ENCODE assay signal across 17 cellular contexts in genomic region chrX:31209005-31209612, GRCh38.
DNase-seq lines count a peak whose midpoint lies in the region; ATAC-seq, FAIRE-seq and TF ChIP-seq lines count a peak whose summit lies in the region.
"Had no signal": no experiment of that assay in that cellular context is flagged by ENCODE, and none has a peak within 500 bp of the region (broad histone marks: within the 10 kb centered on the region; RNA-seq: fewer than 3 reads in every experiment).

No MANE protein-coding gene starts in this region.

- H3K4me1 Mint-ChIP-seq in WTC11, result peaks cover 26% of the 10 kb centered on the region
- H3K4me1 Mint-ChIP-seq in activated CD4-positive, alpha-beta memory T cell treated with anti-CD3 and anti-CD28 coated beads, Interleukin-2, amount 10 ng/mL, durations not matched to agents 7 days and 5 days, result no peaks in the 10 kb centered on the region
- H3K4me1 Mint-ChIP-seq in immature natural killer cell, result no peaks in the 10 kb centered on the region
- H3K4me1 Mint-ChIP-seq: activated naive CD4-positive, alpha-beta T cell treated with anti-CD3 and anti-CD28 coated beads, Interleukin-2, amount 10 ng/mL, durations not matched to agents 7 days and 5 days; memory B cell had no signal

- TF ChIP-seq CTCF in A673 (conservative IDR thresholded peaks at IDR 0.05; ENCODE audit: low read depth, low read length) (no peak), WTC11 (IDR thresholded peaks at IDR 0.05) (no peak), keratinocyte (optimal IDR thresholded peaks at IDR 0.05 in 1 of 3, IDR thresholded peaks at IDR 0.05 in 1 of 3, conservative IDR thresholded peaks at IDR 0.05 in 1 of 3; ENCODE audit: extremely low read depth in 1 of 3, insufficient read depth in 2 of 3, low read length in 3 of 3) (no peak)

- H3K36me3 ChIP-seq in A673 (ENCODE audit: insufficient read depth, low read length, poor library complexity, severe bottlenecking) (no peaks in the 10 kb centered on the region), keratinocyte (ENCODE audit: control insufficient read depth in 2 of 2, extremely low read depth in 1 of 2, insufficient read depth in 2 of 2, low read length in 2 of 2) (no peaks in the 10 kb centered on the region)
- H3K36me3 ChIP-seq: transverse colon had no signal

- H3K4me2 ChIP-seq in keratinocyte (ENCODE audit: control insufficient read depth, extremely low read depth, insufficient read depth, low read depth, low read length), result peak overlapping the region; percentile 24

- H3K27ac Mint-ChIP-seq in WTC11, result 0 out of 2 replicates have a peak overlapping the region, but pooled peaks have one; percentile 41
- no peak overlapping the region for H3K27ac Mint-ChIP-seq in activated CD4-positive, alpha-beta memory T cell treated with anti-CD3 and anti-CD28 coated beads, Interleukin-2, amount 10 ng/mL, durations not matched to agents 7 days and 5 days
- no peak overlapping the region for H3K27ac Mint-ChIP-seq in immature natural killer cell
- H3K27ac Mint-ChIP-seq: activated naive CD4-positive, alpha-beta T cell treated with anti-CD3 and anti-CD28 coated beads, Interleukin-2, amount 10 ng/mL, durations not matched to agents 7 days and 5 days; memory B cell had no signal

- no peaks in the 10 kb centered on the region for H3K9me1 ChIP-seq in keratinocyte (ENCODE audit: control insufficient read depth, extremely low read depth, insufficient read depth, low read length)

- H3K9ac ChIP-seq in keratinocyte (ENCODE audit: control insufficient read depth, extremely low read depth, insufficient read depth, low read length), result no peak overlapping the region

- no peak for FAIRE-seq in keratinocyte (lab: Jason Lieb, UNC)
- FAIRE-seq: frontal cortex had no signal

- H3K27me3 Mint-ChIP-seq in WTC11 (ENCODE audit: low read depth), result no peaks in the 10 kb centered on the region
- no peaks in the 10 kb centered on the region for H3K27me3 Mint-ChIP-seq in activated CD4-positive, alpha-beta memory T cell treated with anti-CD3 and anti-CD28 coated beads, Interleukin-2, amount 10 ng/mL, durations not matched to agents 7 days and 5 days
- peaks cover 1 to 2% (median 1%) of the 10 kb centered on the region in 3 donors for H3K27me3 Mint-ChIP-seq in immature natural killer cell (ENCODE audit: low read depth in 3 of 3)
- H3K27me3 Mint-ChIP-seq: activated naive CD4-positive, alpha-beta T cell treated with anti-CD3 and anti-CD28 coated beads, Interleukin-2, amount 10 ng/mL, durations not matched to agents 7 days and 5 days; memory B cell had no signal

- H3K27ac ChIP-seq in A673 (ENCODE audit: low read depth, low read length, poor library complexity, severe bottlenecking) (no peak overlapping the region), keratinocyte (ENCODE audit: control insufficient read depth, insufficient read depth, low read length) (no peak overlapping the region)
- H3K27ac ChIP-seq: sigmoid colon, transverse colon had no signal

- CTCF ChIA-PET in A673 (lab: Charles Lee) (no interaction called here), WTC11 (lab: Charles Lee) (interaction anchor here (1.4 kb wide), 1 partner anchor 169 kb away, joined by 3 read pairs; no protein-coding TSS in a partner anchor)
- CTCF ChIA-PET in activated CD4-positive, alpha-beta memory T cell treated with anti-CD3 and anti-CD28 coated beads, Interleukin-2, amount 10 ng/mL, durations not matched to agents 7 days and 5 days (lab: Charles Lee), result no interaction called here

- BruUV-seq in A673 (replicated peaks; lab: Mats Ljungman, UMichigan), result no TSS peak

- H3K4me3 Mint-ChIP-seq in WTC11 (no peak overlapping the region), immature natural killer cell (no peak overlapping the region)
- no peak overlapping the region for H3K4me3 Mint-ChIP-seq in activated CD4-positive, alpha-beta memory T cell treated with anti-CD3 and anti-CD28 coated beads, Interleukin-2, amount 10 ng/mL, durations not matched to agents 7 days and 5 days
- H3K4me3 Mint-ChIP-seq: activated naive CD4-positive, alpha-beta T cell treated with anti-CD3 and anti-CD28 coated beads, Interleukin-2, amount 10 ng/mL, durations not matched to agents 7 days and 5 days; memory B cell had no signal

- DNase-seq in A673 (ENCODE audit: low spot score) (peak; percentile 33), HCEC 1CT (peak; percentile 36), WTC11 (ENCODE audit: low spot score) (no peak), keratinocyte (ENCODE audit: low read depth, low spot score) (no peak), occipital lobe (lab: John Stamatoyannopoulos, UW) (no peak), immature natural killer cell (no peak)
- no peak for DNase-seq in activated CD4-positive, alpha-beta memory T cell treated with anti-CD3 and anti-CD28 coated beads, Interleukin-2, amount 10 ng/mL, durations not matched to agents 7 days and 5 days
- DNase-seq: activated CD8-positive, alpha-beta memory T cell treated with anti-CD3 and anti-CD28 coated beads, Interleukin-2, amount 50 U/mL, for 48 hours; activated naive CD4-positive, alpha-beta T cell treated with anti-CD3 and anti-CD28 coated beads, Interleukin-2, amount 10 ng/mL, durations not matched to agents 7 days and 5 days; GOT3; NCI-H1092; PC-3; sigmoid colon; transverse colon had no signal

- H3K4me3 ChIP-seq in A673 (ENCODE audit: low read depth, low read length, poor library complexity, severe bottlenecking) (no peak overlapping the region), keratinocyte (ENCODE audit: control insufficient read depth in 2 of 3, extremely low read depth in 1 of 3, insufficient read depth in 2 of 3, low read depth in 1 of 3, low read length in 3 of 3) (no peak overlapping the region)
- H3K4me3 ChIP-seq: sigmoid colon, transverse colon had no signal

- no peaks in the 10 kb centered on the region for H4K20me1 ChIP-seq in keratinocyte (ENCODE audit: control insufficient read depth, extremely low read depth, insufficient read depth, low read length)

- dilution Hi-C loops in keratinocyte (cut with MboI; ENCODE audit: extremely low pct_ligation_motif_present, low sequenced_read_pairs), result no loop called here

- intact Hi-C loops in A673 (cut with micrococcal nuclease; ENCODE audit: unreplicated experiment), result no loop called here

- no peaks in the 10 kb centered on the region for H3K27me3 ChIP-seq in A673 (replicated peaks; ENCODE audit: insufficient read depth, low read depth, low read length, poor library complexity)
- no peaks in the 10 kb centered on the region for H3K27me3 ChIP-seq in keratinocyte (ENCODE audit: control insufficient read depth, extremely low read depth, insufficient read depth, low read length)
- H3K27me3 ChIP-seq: sigmoid colon, transverse colon had no signal

- H3K4me1 ChIP-seq in A673 (ENCODE audit: insufficient read depth, low read length, poor library complexity, severe bottlenecking), result no peaks in the 10 kb centered on the region
- H3K4me1 ChIP-seq in keratinocyte (ENCODE audit: control insufficient read depth, extremely low read depth, insufficient read depth, low read length), result peaks cover 10% of the 10 kb centered on the region
- H3K4me1 ChIP-seq: transverse colon had no signal

- ATAC-seq in WTC11, result no peak
- no peak for ATAC-seq in HG03039 (IDR thresholded peaks at IDR 0.05; ENCODE audit: unreplicated experiment)
- ATAC-seq: PC-3 had no signal

- no peaks in the 10 kb centered on the region for H3K9me3 Mint-ChIP-seq in WTC11
- H3K9me3 Mint-ChIP-seq in activated CD4-positive, alpha-beta memory T cell treated with anti-CD3 and anti-CD28 coated beads, Interleukin-2, amount 10 ng/mL, durations not matched to agents 7 days and 5 days, result no peaks in the 10 kb centered on the region
- peaks cover 0 to 3% (median 0%) of the 10 kb centered on the region in 6 donors for H3K9me3 Mint-ChIP-seq in immature natural killer cell
- H3K9me3 Mint-ChIP-seq: activated naive CD4-positive, alpha-beta T cell treated with anti-CD3 and anti-CD28 coated beads, Interleukin-2, amount 10 ng/mL, durations not matched to agents 7 days and 5 days; memory B cell had no signal

- H3K36me3 Mint-ChIP-seq in WTC11 (peaks cover 6% of the 10 kb centered on the region; the same call in 1 of the 2 replicates), immature natural killer cell (no peaks in the 10 kb centered on the region)
- no peaks in the 10 kb centered on the region for H3K36me3 Mint-ChIP-seq in activated CD4-positive, alpha-beta memory T cell treated with anti-CD3 and anti-CD28 coated beads, Interleukin-2, amount 10 ng/mL, durations not matched to agents 7 days and 5 days (ENCODE audit: low read depth)
- H3K36me3 Mint-ChIP-seq: activated naive CD4-positive, alpha-beta T cell treated with anti-CD3 and anti-CD28 coated beads, Interleukin-2, amount 10 ng/mL, durations not matched to agents 7 days and 5 days; memory B cell had no signal

- POLR2A ChIA-PET in A673 (lab: Charles Lee; ENCODE audit: low non-redundant PET) (no interaction called here), WTC11 (lab: Charles Lee) (no interaction called here)
- POLR2A ChIA-PET in activated CD4-positive, alpha-beta memory T cell treated with anti-CD3 and anti-CD28 coated beads, Interleukin-2, amount 10 ng/mL, durations not matched to agents 7 days and 5 days (lab: Charles Lee), result no interaction called here

- no peak overlapping the region for H2AFZ ChIP-seq in keratinocyte (ENCODE audit: control insufficient read depth, low read length)

- no peaks in the 10 kb centered on the region for H3K79me2 ChIP-seq in keratinocyte (ENCODE audit: control insufficient read depth, insufficient read depth, low read length)

- H3K9me3 ChIP-seq in A673 (ENCODE audit: low read depth, low read length, poor library complexity, severe bottlenecking) (no peaks in the 10 kb centered on the region), keratinocyte (ENCODE audit: control insufficient read depth, low read depth, low read length) (no peaks in the 10 kb centered on the region)
- H3K9me3 ChIP-seq: sigmoid colon, transverse colon had no signal

TF ChIP-seq in WTC11, 78 proteins besides CTCF, POLR2A, EP300 and RAD21 (continues in another document):
- TF ChIP-seq EMX1 (CRISPR knock-in tag; IDR thresholded peaks at IDR 0.05), result no peak
- TF ChIP-seq SMAD4 (CRISPR knock-in tag; IDR thresholded peaks at IDR 0.05), result no peak
- no peak for TF ChIP-seq CREB1 (CRISPR knock-in tag; IDR thresholded peaks at IDR 0.05)

Comparison
In these comparisons a context has a peak if more than half of its experiments do, and no peak if none do; other contexts are left out.
1. DNase-seq: peak in A673 (single experiment) and HCEC 1CT (single experiment); none in WTC11 (single experiment), keratinocyte (single experiment), activated CD4-positive, alpha-beta memory T cell treated with anti-CD3 and anti-CD28 coated beads, Interleukin-2, amount 10 ng/mL, durations not matched to agents 7 days and 5 days (single experiment), occipital lobe (single experiment) and immature natural killer cell (0 of 3).